Comparison of ENCODE assay signal across 8 cellular contexts in the genomic region with DNA sequence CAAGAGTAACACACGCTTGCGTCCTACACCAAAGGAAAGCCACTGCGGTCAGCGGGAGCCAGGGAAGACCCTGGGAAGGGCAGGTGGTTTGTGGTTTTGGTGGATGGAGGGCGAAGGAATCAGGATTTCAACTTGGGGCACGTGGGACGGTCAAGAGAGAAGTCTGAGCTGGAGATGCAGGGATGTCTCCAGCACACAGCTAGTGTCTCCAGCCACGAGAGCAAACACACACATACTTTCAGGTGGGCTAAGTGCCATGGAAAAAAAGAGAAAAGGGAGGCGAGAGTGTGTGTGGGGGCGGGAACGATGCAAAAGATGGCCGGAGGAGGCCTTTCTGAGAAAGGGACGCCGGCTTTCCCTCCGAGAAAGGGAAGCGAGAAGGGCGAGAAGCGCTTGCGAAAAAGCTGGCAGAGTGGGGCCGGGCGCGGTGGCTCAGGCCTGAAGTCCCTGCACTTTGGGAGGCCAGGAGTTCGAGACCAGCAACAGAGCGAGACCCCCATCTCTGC. TPM values are rescaled to one million over a fixed set of nuclear protein-coding genes. Genes with fewer than 3 reads are reported as not detected.
A peak's percentile ranks its signal among the peaks of the same experiment; 100 is the strongest.
DNase-seq lines count a peak whose midpoint lies in the region; ATAC-seq and TF ChIP-seq lines count a peak whose summit lies in the region.

No MANE protein-coding gene starts in this region.

- H3K23ac ChIP-seq in IMR-90 (ENCODE audit: low read depth, low read length): peak overlapping the region; percentile 97

- H4K20me1 ChIP-seq in IMR-90 (ENCODE audit: insufficient read depth, low read length): peaks cover 30% of the 10 kb centered on the region

- CTCF ChIA-PET in IMR-90 (lab: Yijun Ruan, JAX): interaction anchor here (0.6 kb wide), 1 partner anchor 251 kb away, joined by 3 read pairs; no protein-coding TSS in a partner anchor
- CTCF ChIA-PET in naive thymus-derived CD4-positive, alpha-beta T cell (lab: Charles Lee): interaction anchor here (0.7 to 1.2 kb wide), 4 partner anchors 103 to 1010 kb away, joined by 3 to 6 read pairs (median 4); a partner anchor contains a TSS

- peaks cover 3 to 15% (median 4%) of the 10 kb centered on the region in 5 donors for H3K36me3 Mint-ChIP-seq in naive thymus-derived CD4-positive, alpha-beta T cell

- peak overlapping the region; percentile 95 to 100 (median 99) for H3K27ac Mint-ChIP-seq in naive thymus-derived CD4-positive, alpha-beta T cell

- H3K4ac ChIP-seq in IMR-90 (ENCODE audit: low read depth, low read length): peak overlapping the region; percentile 94

- H2BK5ac ChIP-seq in IMR-90 (ENCODE audit: low read depth, low read length, poor library complexity, severe bottlenecking): peak overlapping the region; percentile 30

- peak overlapping the region; percentile 88 to 100 (median 95) for H3K4me3 Mint-ChIP-seq in naive thymus-derived CD4-positive, alpha-beta T cell

- no peak for ATAC-seq in IMR-90 (ENCODE audit: low read depth)
- no peak for ATAC-seq in naive thymus-derived CD4-positive, alpha-beta T cell
- ATAC-seq in HG03175 (IDR thresholded peaks at IDR 0.05; ENCODE audit: unreplicated experiment): no peak

- peak overlapping the region; percentile 67 for H3K4me2 ChIP-seq in IMR-90 (ENCODE audit: low read depth, low read length)

- H2AK5ac ChIP-seq in IMR-90 (ENCODE audit: low read depth, low read length): peak overlapping the region; percentile 98

- H2AK9ac ChIP-seq in IMR-90 (replicated peaks; ENCODE audit: low read depth, low read length, poor library complexity): peak overlapping the region; percentile 77

- peak overlapping the region; percentile 38 for H2BK20ac ChIP-seq in IMR-90 (ENCODE audit: low read depth, low read length)

- intact Hi-C loops in IMR-90 (cut with micrococcal nuclease): loop anchor here (5.0 to 10.0 kb wide), 2 partner anchors 196 to 583 kb away; no protein-coding TSS in a partner anchor
- intact Hi-C loops in naive thymus-derived CD4-positive, alpha-beta T cell (cut with micrococcal nuclease): loop anchor here (1.0 to 10.0 kb wide), 17 partner anchors 54 to 1297 kb away; a partner anchor contains a TSS
- intact Hi-C loops in thyroid gland (cut with DNase I): no loop called here

- peak overlapping the region; percentile 83 for H4K91ac ChIP-seq in IMR-90 (ENCODE audit: insufficient read depth, low read depth, low read length)

- DNase-seq in AG10803 (ENCODE audit: low read depth): peak; percentile 37
- peak; percentile 16 for DNase-seq in IMR-90
- DNase-seq in activated CD8-positive, alpha-beta memory T cell treated with anti-CD3 and anti-CD28 coated beads for 24 hours: peak; percentile 80
- no peak for DNase-seq in epithelial cell of prostate (ENCODE audit: low read depth, low spot score)
- peak in 8 of 9 donors; percentile 3 to 41 (median 34) for DNase-seq in naive thymus-derived CD4-positive, alpha-beta T cell
- peak; percentile 19 to 27 for DNase-seq in thyroid gland
- no peak for DNase-seq in NCI-H2029 treated with DMSO at 0.1 percent for 48 hours (lab: John Stamatoyannopoulos, UW)

- peak overlapping the region; percentile 23; the same call in 1 of the 3 replicates for H2BK15ac ChIP-seq in IMR-90 (ENCODE audit: low read depth, low read length)

- no peak overlapping the region for H3K18ac ChIP-seq in IMR-90 (ENCODE audit: low read depth, low read length)

- POLR2A ChIA-PET in IMR-90 (lab: Charles Lee; ENCODE audit: unreplicated experiment): no interaction called here
- POLR2A ChIA-PET in naive thymus-derived CD4-positive, alpha-beta T cell (lab: Charles Lee): interaction anchor here (0.7 to 1.7 kb wide), 7 partner anchors 29 to 454 kb away, joined by 3 to 7 read pairs (median 6); a partner anchor contains a TSS

- peak overlapping the region; percentile 42 for H2BK120ac ChIP-seq in IMR-90 (ENCODE audit: low read depth, low read length)

- H3K79me1 ChIP-seq in IMR-90 (ENCODE audit: low read depth in 1 of 2, low read length in 2 of 2): peaks cover 5 to 20% of the 10 kb centered on the region in 2 experiments; a peak in 3 of 4 replicates

- TF ChIP-seq CTCF in AG10803 (conservative IDR thresholded peaks at IDR 0.05; ENCODE audit: low read length) (no peak), IMR-90 (conservative IDR thresholded peaks at IDR 0.05; ENCODE audit: low read depth, low read length) (no peak), thyroid gland (IDR thresholded peaks at IDR 0.05) (no peak)

- H3K27ac ChIP-seq in IMR-90 (ENCODE audit: insufficient read depth, low read length) (peak overlapping the region; percentile 90), epithelial cell of prostate (peak overlapping the region; percentile 99), thyroid gland (peak overlapping the region; percentile 94 to 99 (median 99))
- H3K27ac ChIP-seq in naive thymus-derived CD4-positive, alpha-beta T cell (ENCODE audit: low read depth, low read length): peak overlapping the region; percentile 100

- peak overlapping the region; percentile 66 for H3K4me3 ChIP-seq in AG10803 (ENCODE audit: low read length)
- peak overlapping the region; percentile 40 for H3K4me3 ChIP-seq in IMR-90 (ENCODE audit: insufficient read depth, low read depth, low read length)
- peak overlapping the region; percentile 83 for H3K4me3 ChIP-seq in naive thymus-derived CD4-positive, alpha-beta T cell (ENCODE audit: low read length)
- peak overlapping the region in 2 of 3 donors; percentile 58 to 76 for H3K4me3 ChIP-seq in thyroid gland (replicated peaks in 1 of 3)

- dilution Hi-C loops in IMR-90 (cut with HindIII; ENCODE audit: low sequenced_read_pairs, unreplicated experiment): no loop called here

- peak overlapping the region; percentile 83 for H2AFZ ChIP-seq in IMR-90 (replicated peaks; ENCODE audit: low read length, poor library complexity)

- 29% methylated on average over 4 of the region's 24 CpGs; no CpG with 5 or more reads in 1 of the 2 experiments for WGBS in IMR-90 (ENCODE audit: extremely low coverage in 2 of 2, insufficient read length in 1 of 2), 2 experiments
- 33 to 34% methylated on average over 24 of the region's 24 CpGs for WGBS in thyroid gland, 2 donors

- peak overlapping the region; percentile 98 for H3K14ac ChIP-seq in IMR-90 (replicated peaks; ENCODE audit: low read depth, low read length)

- peak overlapping the region; percentile 79 for H3K9ac ChIP-seq in IMR-90 (ENCODE audit: low read depth, low read length)

- TF ChIP-seq RAD21 in IMR-90 (IDR thresholded peaks at IDR 0.05; ENCODE audit: low read length): no peak

- H3K4me1 ChIP-seq in IMR-90 (ENCODE audit: control insufficient read depth, insufficient read depth, low read length) (peaks cover 6% of the 10 kb centered on the region), thyroid gland (peaks cover 14 to 26% of the 10 kb centered on the region in 2 donors)
- H3K4me1 ChIP-seq in naive thymus-derived CD4-positive, alpha-beta T cell (ENCODE audit: control insufficient read depth in 2 of 2, insufficient read depth in 2 of 2, low read length in 2 of 2): peaks cover 26 to 28% of the 10 kb centered on the region in 2 donors

- peaks cover 6% of the 10 kb centered on the region for H3K9me1 ChIP-seq in IMR-90 (ENCODE audit: insufficient read depth, low read length)

- H3K36me3 ChIP-seq in IMR-90 (ENCODE audit: control insufficient read depth, insufficient read depth, low read length): peaks cover 5% of the 10 kb centered on the region; the same call in 1 of the 2 replicates
- H3K36me3 ChIP-seq in naive thymus-derived CD4-positive, alpha-beta T cell (ENCODE audit: control insufficient read depth in 2 of 3, insufficient read depth in 3 of 3, low read length in 3 of 3): peaks cover 3 to 16% (median 6%) of the 10 kb centered on the region in 3 experiments
- H3K36me3 ChIP-seq in thyroid gland: peaks cover 6 to 8% of the 10 kb centered on the region in 2 donors

- peaks cover 21 to 48% (median 41%) of the 10 kb centered on the region in 7 donors for H3K4me1 Mint-ChIP-seq in naive thymus-derived CD4-positive, alpha-beta T cell

- peak overlapping the region; percentile 73 to 96; a peak in 3 of 4 replicates for H4K8ac ChIP-seq in IMR-90 (ENCODE audit: low read depth in 2 of 2, low read length in 2 of 2)

- H4K5ac ChIP-seq in IMR-90 (ENCODE audit: low read depth, low read length): peak overlapping the region; percentile 41

- peaks cover 8% of the 10 kb centered on the region; the same call in 1 of the 2 replicates for H3K27me3 ChIP-seq in IMR-90 (ENCODE audit: control insufficient read depth, insufficient read depth, low read length)
- H3K27me3 ChIP-seq in naive thymus-derived CD4-positive, alpha-beta T cell (ENCODE audit: control insufficient read depth in 2 of 2, insufficient read depth in 2 of 2, low read length in 2 of 2): no peaks in the 10 kb centered on the region
- H3K27me3 ChIP-seq in thyroid gland: no peaks in the 10 kb centered on the region

- peak overlapping the region; percentile 61; the same call in 1 of the 2 replicates for H3K56ac ChIP-seq in IMR-90 (ENCODE audit: extremely low read depth, insufficient read depth, low read length)

- in situ Hi-C loops in IMR-90 (cut with MboI; ENCODE audit: low sequenced_read_pairs): no loop called here

- peaks cover 0 to 3% (median 0%) of the 10 kb centered on the region in 5 donors for H3K27me3 Mint-ChIP-seq in naive thymus-derived CD4-positive, alpha-beta T cell

- H3K9me3 ChIP-seq in IMR-90 (ENCODE audit: control insufficient read depth, insufficient read depth, low read length): no peaks in the 10 kb centered on the region
- H3K9me3 ChIP-seq in naive thymus-derived CD4-positive, alpha-beta T cell (ENCODE audit: control insufficient read depth in 2 of 3, low read length in 3 of 3): no peaks in the 10 kb centered on the region
- H3K9me3 ChIP-seq in thyroid gland: no peaks in the 10 kb centered on the region

- BruUV-seq in IMR-90 (replicated peaks; lab: Mats Ljungman, UMichigan): no TSS peak

- no peaks in the 10 kb centered on the region for H3K9me3 Mint-ChIP-seq in naive thymus-derived CD4-positive, alpha-beta T cell

- no peak for TF ChIP-seq POLR2A in IMR-90 (IDR thresholded peaks at IDR 0.05; ENCODE audit: low read depth, low read length)
- TF ChIP-seq POLR2A in thyroid gland (IDR thresholded peaks at IDR 0.05): no peak

TF ChIP-seq in IMR-90, 13 proteins besides CTCF, POLR2A, EP300 and RAD21 (continues in another document):
- no peak for TF ChIP-seq MAZ (IDR thresholded peaks at IDR 0.05; ENCODE audit: borderline replicate concordance, low read depth, low read length)

RNA-seq across cellular contexts. Expression of a gene that starts 1.4 kb away (rescaled TPM):
- total RNA-seq in IMR-90 (2012; rRNA removed) (13.6 and 24.2 TPM in 2 replicates), thyroid gland (100 to 1,000 TPM in 3 of 4 donors, 10 to 100 TPM in 1; 89.6 to 137 (median 120) TPM)
- 82.7 and 94.1 TPM in 2 replicates for polyA plus RNA-seq in IMR-90 (2012; rRNA removed)
- 25.6 and 28.1 TPM in 2 replicates for polyA plus RNA-seq in IMR-90 (2012; cell fraction: cytosol; rRNA removed)
- 70.9 and 209 TPM in 2 replicates for polyA plus RNA-seq in IMR-90 (2012; cell fraction: nucleus; rRNA removed; ENCODE audit: low replicate concordance)
- 100 to 1,000 TPM; 188 to 342 (median 246) TPM for total RNA-seq in naive thymus-derived CD4-positive, alpha-beta T cell
- 100 to 1,000 TPM; 173 to 261 TPM for polyA plus RNA-seq in naive thymus-derived CD4-positive, alpha-beta T cell

Comparison
In these comparisons a context has a peak if more than half of its experiments do, and no peak if none do; other contexts are left out.
1. DNase-seq: peak in AG10803 (single experiment), IMR-90 (single experiment), activated CD8-positive, alpha-beta memory T cell treated with anti-CD3 and anti-CD28 coated beads for 24 hours (single experiment), naive thymus-derived CD4-positive, alpha-beta T cell (8 of 9) and thyroid gland (2 of 2); none in epithelial cell of prostate (single experiment) and NCI-H2029 treated with DMSO at 0.1 percent for 48 hours (single experiment).
2. Peak in every context shown above with its lines, with median percentiles within 50 percentile points of each other: H3K4me3 ChIP-seq and H3K27ac ChIP-seq.